Comparison of ENCODE assay signal across 10 cellular contexts in genomic region chr11:102831128-102831708, GRCh38. TPM values are rescaled to one million over a fixed set of nuclear protein-coding genes. Genes with fewer than 3 reads are reported as not detected.
DNase-seq lines count a peak whose midpoint lies in the region; ATAC-seq and TF ChIP-seq lines count a peak whose summit lies in the region.
"Had no signal": no experiment of that assay in that cellular context is flagged by ENCODE, and none has a peak within 500 bp of the region (broad histone marks: within the 10 kb centered on the region; RNA-seq: fewer than 3 reads in every experiment).

No MANE protein-coding gene starts in this region.

- DNase-seq in Panc1 (ENCODE audit: low read depth, low spot score) (no peak), fibroblast of lung (ENCODE audit: low read depth in 2 of 2) (peak; percentile 53 to 62), posterior vena cava (ENCODE audit: low spot score) (peak; percentile 83), NCI-H526 (lab: John Stamatoyannopoulos, UW) (no peak), DMS79 treated with DMSO at 0.1 percent for 48 hours (lab: John Stamatoyannopoulos, UW) (no peak), HEK293T (ENCODE audit: extremely low spot score) (no peak)

- peak overlapping the region; percentile 85 for H3K4me2 ChIP-seq in fibroblast of lung (ENCODE audit: extremely low read depth, insufficient read depth, low read length)

- H3K36me3 ChIP-seq in ES-I3 (ENCODE audit: insufficient read depth, low read length) = no peaks in the 10 kb centered on the region
- H3K36me3 ChIP-seq in Panc1 (ENCODE audit: control insufficient read depth, insufficient read depth, low read length) = no peaks in the 10 kb centered on the region
- no peaks in the 10 kb centered on the region for H3K36me3 ChIP-seq in fibroblast of lung (ENCODE audit: control insufficient read depth, insufficient read depth, low read length)
- H3K36me3 ChIP-seq: HAP-1 had no signal

- in situ Hi-C loops in Panc1 (cut with HindIII; ENCODE audit: low pct_unique_long_range_greater_than_20kb, low sequenced_read_pairs) = no loop called here

- peaks cover under 1% of the 10 kb centered on the region; the same call in 1 of the 2 replicates for H3K4me1 ChIP-seq in ES-I3 (ENCODE audit: insufficient read depth, low read length)
- H3K4me1 ChIP-seq in Panc1 (ENCODE audit: control insufficient read depth, insufficient read depth, low read length) = peaks cover 6% of the 10 kb centered on the region
- no peaks in the 10 kb centered on the region for H3K4me1 ChIP-seq in fibroblast of lung (ENCODE audit: control insufficient read depth, extremely low read depth, insufficient read depth, low read length)
- H3K4me1 ChIP-seq: HAP-1 had no signal

- H3K27me3 ChIP-seq in Panc1 (ENCODE audit: control insufficient read depth, insufficient read depth, low read length) = peaks cover 33% of the 10 kb centered on the region
- H3K27me3 ChIP-seq in fibroblast of lung (ENCODE audit: control insufficient read depth, insufficient read depth, low read length) = no peaks in the 10 kb centered on the region

- intact Hi-C loops in Panc1 (cut with micrococcal nuclease; ENCODE audit: unreplicated experiment) = loop anchor here (5.0 kb wide), 1 partner anchor 226 kb away; no protein-coding TSS in a partner anchor
- intact Hi-C loops in posterior vena cava (cut with DNase I) = no loop called here

- TF ChIP-seq CTCF in Panc1 (IDR thresholded peaks at IDR 0.05) = peak; percentile 94
- TF ChIP-seq CTCF in fibroblast of lung (conservative IDR thresholded peaks at IDR 0.05 in 1 of 2, IDR thresholded peaks at IDR 0.05 in 1 of 2; ENCODE audit: low read depth in 1 of 2, low read length in 2 of 2) = peak; percentile 53 to 59

- no TSS peak for BruUV-seq in Panc1 (replicated peaks; lab: Mats Ljungman, UMichigan)

- no peak overlapping the region for H3K27ac ChIP-seq in Panc1 (ENCODE audit: low read length)
- H3K27ac ChIP-seq in fibroblast of lung (ENCODE audit: insufficient read depth, low read length) = peak overlapping the region; percentile 26

- H4K20me1 ChIP-seq in fibroblast of lung (ENCODE audit: control insufficient read depth, extremely low read depth, insufficient read depth, low read length) = no peaks in the 10 kb centered on the region

- POLR2A ChIA-PET in Panc1 (lab: Charles Lee) (no interaction called here), HEK293T (lab: Yijun Ruan, JAX) (no interaction called here)

- ATAC-seq in Panc1 (peak; percentile 91), HG02973 (IDR thresholded peaks at IDR 0.05; ENCODE audit: unreplicated experiment) (no peak)

- CTCF ChIA-PET in Panc1 (lab: Charles Lee) (interaction anchor here (0.9 kb wide), 1 partner anchor 108 kb away, joined by 3 read pairs; no protein-coding TSS in a partner anchor), HEK293T (lab: Yijun Ruan, JAX) (no interaction called here)

- H2AFZ ChIP-seq in fibroblast of lung (ENCODE audit: low read length) = peak overlapping the region; percentile 74

- peak overlapping the region; percentile 20; the same call in 1 of the 2 replicates for H3K9ac ChIP-seq in ES-I3 (ENCODE audit: low read depth, low read length)
- H3K9ac ChIP-seq in fibroblast of lung (ENCODE audit: insufficient read depth, low read length) = no peak overlapping the region

- no peaks in the 10 kb centered on the region for H3K79me2 ChIP-seq in fibroblast of lung (ENCODE audit: control insufficient read depth, insufficient read depth, low read length)

- H3K4me3 ChIP-seq in Panc1 (ENCODE audit: low read depth in 2 of 2, low read length in 2 of 2) = peak overlapping the region; percentile 38 to 62
- H3K4me3 ChIP-seq in fibroblast of lung (replicated peaks in 1 of 4; ENCODE audit: control extremely low read depth in 1 of 4, insufficient read depth in 1 of 4, low read depth in 3 of 4, low read length in 4 of 4) = peak overlapping the region; percentile 32 to 55 (median 42)
- H3K4me3 ChIP-seq: HAP-1 had no signal

- no peaks in the 10 kb centered on the region for H3K9me3 ChIP-seq in ES-I3 (ENCODE audit: control insufficient read depth, insufficient read depth, low read length)
- H3K9me3 ChIP-seq in Panc1 (ENCODE audit: control insufficient read depth, insufficient read depth, low read depth, low read length) = no peaks in the 10 kb centered on the region
- no peaks in the 10 kb centered on the region for H3K9me3 ChIP-seq in fibroblast of lung (ENCODE audit: control insufficient read depth, insufficient read depth, low read depth, low read length)
- H3K9me3 ChIP-seq: HAP-1 had no signal

TF ChIP-seq in HEK293T, 16 proteins besides CTCF, POLR2A, EP300 and RAD21:
- TF ChIP-seq TARDBP (IDR thresholded peaks at IDR 0.05) (no peak), ELF4 (IDR thresholded peaks at IDR 0.05) (no peak), CTBP1 (IDR thresholded peaks at IDR 0.05; ENCODE audit: borderline replicate concordance) (no peak), HDGF (IDR thresholded peaks at IDR 0.05; ENCODE audit: borderline replicate concordance) (no peak), BHLHE40 (IDR thresholded peaks at IDR 0.05; ENCODE audit: borderline replicate concordance) (no peak), L3MBTL2 (conservative IDR thresholded peaks at IDR 0.05) (no peak), FOXA1 (IDR thresholded peaks at IDR 0.05) (no peak), PKNOX1 (IDR thresholded peaks at IDR 0.05) (no peak), ZNF384 (IDR thresholded peaks at IDR 0.05) (no peak), FOXK2 (IDR thresholded peaks at IDR 0.05) (no peak), SP1 (IDR thresholded peaks at IDR 0.05) (no peak), FOXM1 (IDR thresholded peaks at IDR 0.05; ENCODE audit: borderline replicate concordance) (no peak), LEF1 (IDR thresholded peaks at IDR 0.05; ENCODE audit: borderline replicate concordance) (no peak)

RNA-seq across cellular contexts. Expression of gene MMP3, which starts 12.2 kb away (rescaled TPM):
- not detected for total RNA-seq in Panc1 (2021; ENCODE audit: unreplicated experiment)
- polyA plus RNA-seq in Panc1 (2012; ENCODE audit: insufficient read length) = not detected
- total RNA-seq in fibroblast of lung = 1.8 and 47.1 TPM in 2 replicates
- polyA plus RNA-seq in fibroblast of lung = 16.0 and 19.1 TPM in 2 replicates
- 9.2 and 11.6 TPM in 2 replicates for polyA plus RNA-seq in fibroblast of lung (2012)
- polyA minus RNA-seq in fibroblast of lung (ENCODE audit: low replicate concordance) = 2.4 and 3.4 TPM in 2 replicates
- total RNA-seq in posterior vena cava = under 1 TPM; 0.14 to 0.60 TPM
- total RNA-seq: T-helper 2 cell treated with Interferon-gamma antibody and Interleukin-4, amounts not matched to agents 100 ng/mL and 5 ng/mL, for 36 hours had no signal

RNA-seq across cellular contexts. Expression of gene MMP1, which starts 33.3 kb away (rescaled TPM):
- total RNA-seq in Panc1 (2021; ENCODE audit: unreplicated experiment) = 0.15 TPM
- not detected for polyA plus RNA-seq in Panc1 (2012; ENCODE audit: insufficient read length)
- total RNA-seq in fibroblast of lung = 28.5 and 489 TPM in 2 replicates
- 40.5 and 415 TPM in 2 replicates for polyA plus RNA-seq in fibroblast of lung
- 24.2 and 278 TPM in 2 replicates for polyA plus RNA-seq in fibroblast of lung (2012)
- 7.8 and 78.5 TPM in 2 replicates for polyA minus RNA-seq in fibroblast of lung (ENCODE audit: low replicate concordance)
- 1 to 10 TPM in 1 of 2 donors, under 1 TPM in 1; 0.46 to 1.4 TPM for total RNA-seq in posterior vena cava
- total RNA-seq: T-helper 2 cell treated with Interferon-gamma antibody and Interleukin-4, amounts not matched to agents 100 ng/mL and 5 ng/mL, for 36 hours had no signal

RNA-seq across cellular contexts. Expression of gene MMP12, which starts 43.6 kb away (rescaled TPM):
- not detected for total RNA-seq in Panc1 (2021; ENCODE audit: unreplicated experiment)
- not detected for polyA plus RNA-seq in Panc1 (2012; ENCODE audit: insufficient read length)
- 0.83 TPM in 1 of 2 replicates, not detected in the other for total RNA-seq in fibroblast of lung
- polyA plus RNA-seq in fibroblast of lung = 0.15 and 0.27 TPM in 2 replicates
- 0.06 and 0.13 TPM in 2 replicates for polyA plus RNA-seq in fibroblast of lung (2012)
- not detected in 2 replicates for polyA minus RNA-seq in fibroblast of lung (ENCODE audit: low replicate concordance)
- total RNA-seq in posterior vena cava = not detected
- total RNA-seq: T-helper 2 cell treated with Interferon-gamma antibody and Interleukin-4, amounts not matched to agents 100 ng/mL and 5 ng/mL, for 36 hours had no signal

RNA-seq across cellular contexts. Expression of gene MMP10, which starts 50.8 kb away (rescaled TPM):
- total RNA-seq in Panc1 (2021; ENCODE audit: unreplicated experiment) (not detected), fibroblast of lung (under 0.01 and 0.66 TPM in 2 replicates), posterior vena cava (not detected)
- not detected for polyA plus RNA-seq in Panc1 (2012; ENCODE audit: insufficient read length)
- polyA plus RNA-seq in fibroblast of lung = 0.17 and 0.28 TPM in 2 replicates
- polyA plus RNA-seq in fibroblast of lung (2012) = 0.17 and 0.31 TPM in 2 replicates
- not detected in 2 replicates for polyA minus RNA-seq in fibroblast of lung (ENCODE audit: low replicate concordance)
- total RNA-seq: T-helper 2 cell treated with Interferon-gamma antibody and Interleukin-4, amounts not matched to agents 100 ng/mL and 5 ng/mL, for 36 hours had no signal

Comparison
In these comparisons a context has a peak if more than half of its experiments do, and no peak if none do; other contexts are left out.
1. DNase-seq: peak in fibroblast of lung (2 of 2) and posterior vena cava (single experiment); none in Panc1 (single experiment), NCI-H526 (0 of 2), DMS79 treated with DMSO at 0.1 percent for 48 hours (single experiment) and HEK293T (single experiment).
2. RNA of gene MMP1, which starts 33.3 kb away (total RNA-seq): 28.5 to 489 TPM in fibroblast of lung; 0.46 to 1.4 TPM in posterior vena cava and 0.15 TPM in Panc1 (single experiment); every median in the first group is over 10 times any median in the second.